In genomic region chr1:246383791-246384190, GRCh38 we compare ENCODE assay signal across 21 cellular contexts.
"Had no signal": no experiment of that assay in that cellular context is flagged by ENCODE, and none has a peak within 500 bp of the region (broad histone marks: within the 10 kb centered on the region; RNA-seq: fewer than 3 reads in every experiment).

No MANE protein-coding gene starts in this region.

- H2AFZ ChIP-seq: parathyroid adenoma had no signal

- H3K27ac ChIP-seq: gastroesophageal sphincter, left lung, neutrophil, parathyroid adenoma, tibial artery, uterus, WERI-Rb-1 had no signal

- H3K9me3 ChIP-seq: gastroesophageal sphincter, left lung, mucosa of descending colon, neutrophil, tibial artery, uterus had no signal

- DNase-seq: activated CD4-positive, alpha-beta memory T cell treated with anti-CD3 and anti-CD28 coated beads, Interleukin-2, amount 10 ng/mL, durations not matched to agents 7 days and 5 days; activated CD4-positive, alpha-beta T cell treated with anti-CD3 and anti-CD28 coated beads for 4 hours; activated gamma-delta T cell treated with Interleukin-2 at 50 U/mL for 16 hours; activated T-cell treated with anti-CD3 and anti-CD28 coated beads, Interleukin-2, amount 50 U/mL, for 48 hours; amygdala; cortex of kidney; effector CD8-positive, alpha-beta T cell; kidney; left lung; mucosa of descending colon; naive thymus-derived CD4-positive, alpha-beta T cell; retina; stimulated activated CD4-positive, alpha-beta T cell treated with anti-CD3 and anti-CD28 coated beads, Interleukin-2, amount 100 ng/mL, for 48 hours; stimulated activated naive B cell treated with anti-CD40 and anti-IgM and Interleukin-4, amounts not matched to agents 10 μg/mL and 1 μg/mL and 100 μg/mL, for 72 hours; T-helper 9 cell; tibial artery; uterus; WERI-Rb-1 had no signal

- H3K27me3 ChIP-seq: gastroesophageal sphincter, left lung, neutrophil, tibial artery, uterus had no signal

- H3K36me3 ChIP-seq: gastroesophageal sphincter, left lung, neutrophil, tibial artery, uterus, WERI-Rb-1 had no signal

- H3K4me1 ChIP-seq: gastroesophageal sphincter, left lung, parathyroid adenoma, tibial artery, uterus had no signal

- H3K9ac ChIP-seq: parathyroid adenoma had no signal

- H3K4me3 ChIP-seq: gastroesophageal sphincter, left lung, mucosa of descending colon, tibial artery, uterus had no signal

- ATAC-seq: gastroesophageal sphincter; left lung; mucosa of descending colon; naive thymus-derived CD4-positive, alpha-beta T cell; stimulated activated naive B cell treated with anti-CD40 and anti-IgM and Interleukin-4, amounts not matched to agents 10 μg/mL and 1 μg/mL and 100 μg/mL, for 72 hours had no signal

- H3K79me2 ChIP-seq: parathyroid adenoma had no signal
